In genomic region chr6:73929421-73929820, GRCh38 we compare ENCODE assay signal across 25 cellular contexts.
DNase-seq lines count a peak whose midpoint lies in the region; ATAC-seq and TF ChIP-seq lines count a peak whose summit lies in the region.
"Had no signal": no experiment of that assay in that cellular context is flagged by ENCODE, and none has a peak within 500 bp of the region (broad histone marks: within the 10 kb centered on the region; RNA-seq: fewer than 3 reads in every experiment).

No MANE protein-coding gene starts in this region.

- H3K9me3 Mint-ChIP-seq in HFFc6, result peaks cover 20% of the 10 kb centered on the region
- peaks cover 19% of the 10 kb centered on the region for H3K9me3 Mint-ChIP-seq in stimulated activated memory B cell treated with anti-CD40 and anti-IgM and Interleukin-4, amounts not matched to agents 10 μg/mL and 1 μg/mL and 100 μg/mL, for 72 hours

- no peaks in the 10 kb centered on the region for H3F3A ChIP-seq in PC-9 (ENCODE audit: insufficient read depth, low read depth)

- POLR2A ChIA-PET in PC-9 (lab: Charles Lee; ENCODE audit: unreplicated experiment), result no interaction called here

- TF ChIP-seq CTCF in HFFc6 (IDR thresholded peaks at IDR 0.05) (no peak), PC-9 (conservative IDR thresholded peaks at IDR 0.05) (no peak), epithelial cell of esophagus (IDR thresholded peaks at IDR 0.05; ENCODE audit: insufficient read depth, low read depth, low read length, missing control alignments) (no peak), GM20000 (IDR thresholded peaks at IDR 0.05; ENCODE audit: extremely low read depth, missing control alignments) (no peak)

- H3K36me3 ChIP-seq in PC-9 (ENCODE audit: low read depth), result no peaks in the 10 kb centered on the region
- H3K36me3 ChIP-seq: ascending aorta, BE2C, thyroid gland had no signal

- H3K4me1 ChIP-seq in PC-9 (replicated peaks; ENCODE audit: insufficient read depth), result no peaks in the 10 kb centered on the region
- H3K4me1 ChIP-seq: ascending aorta, BE2C, thyroid gland had no signal

- H3K4me3 ChIP-seq in PC-9 (no peak overlapping the region), epithelial cell of esophagus (ENCODE audit: low read length) (no peak overlapping the region)
- H3K4me3 ChIP-seq: ascending aorta, smooth muscle cell, thyroid gland had no signal

- no peaks in the 10 kb centered on the region for H3K9me3 ChIP-seq in PC-9 (ENCODE audit: insufficient read depth, low read depth)
- H3K9me3 ChIP-seq: BE2C, thyroid gland had no signal

- H4K20me1 ChIP-seq in PC-9 (ENCODE audit: insufficient read depth), result no peaks in the 10 kb centered on the region

- H3K4me3 Mint-ChIP-seq in HFFc6, result no peak overlapping the region
- no peak overlapping the region for H3K4me3 Mint-ChIP-seq in stimulated activated memory B cell treated with anti-CD40 and anti-IgM and Interleukin-4, amounts not matched to agents 10 μg/mL and 1 μg/mL and 100 μg/mL, for 72 hours
- H3K4me3 Mint-ChIP-seq: activated T-helper 1 cell treated with anti-CD3 and anti-CD28 coated beads, Interleukin-12 subunit alpha, Interleukin-12 subunit beta, Interleukin-2, Interleukin-4 antibody, amounts not matched to agents 30 ng/mL and 10 ng/mL and 1 ng/mL, durations not matched to agents 14 hours and 24 hours and 36 hours had no signal

- no peak overlapping the region for H2AFZ ChIP-seq in PC-9

- ATAC-seq in stimulated activated memory B cell treated with anti-CD40 and anti-IgM and Interleukin-4, amounts not matched to agents 10 μg/mL and 1 μg/mL and 100 μg/mL, for 72 hours, result peak; percentile 24
- ATAC-seq: esophagus mucosa had no signal

- no peak overlapping the region for H3K27ac Mint-ChIP-seq in HFFc6
- H3K27ac Mint-ChIP-seq in stimulated activated memory B cell treated with anti-CD40 and anti-IgM and Interleukin-4, amounts not matched to agents 10 μg/mL and 1 μg/mL and 100 μg/mL, for 72 hours, result no peak overlapping the region
- H3K27ac Mint-ChIP-seq: activated T-helper 1 cell treated with anti-CD3 and anti-CD28 coated beads, Interleukin-12 subunit alpha, Interleukin-12 subunit beta, Interleukin-2, Interleukin-4 antibody, amounts not matched to agents 30 ng/mL and 10 ng/mL and 1 ng/mL, durations not matched to agents 14 hours and 24 hours and 36 hours had no signal

- H3K27ac ChIP-seq in PC-9, result no peak overlapping the region
- H3K27ac ChIP-seq: ascending aorta, HL-60, thyroid gland had no signal

- H3K4me2 ChIP-seq in PC-9, result no peak overlapping the region
- H3K4me2 ChIP-seq: smooth muscle cell had no signal

- no TSS peak for BruUV-seq in PC-9 (replicated peaks; lab: Mats Ljungman, UMichigan)

- no peaks in the 10 kb centered on the region for H3K36me3 Mint-ChIP-seq in HFFc6 (ENCODE audit: low read depth)
- no peaks in the 10 kb centered on the region for H3K36me3 Mint-ChIP-seq in stimulated activated memory B cell treated with anti-CD40 and anti-IgM and Interleukin-4, amounts not matched to agents 10 μg/mL and 1 μg/mL and 100 μg/mL, for 72 hours

- no peaks in the 10 kb centered on the region for H3K27me3 ChIP-seq in PC-9 (ENCODE audit: insufficient read depth, low read depth)
- H3K27me3 ChIP-seq: ascending aorta, BE2C, thyroid gland had no signal

- no peaks in the 10 kb centered on the region for H3K9me2 ChIP-seq in PC-9 (ENCODE audit: insufficient read depth)

- CTCF ChIA-PET in PC-9 (lab: Charles Lee), result no interaction called here

- peaks cover 12% of the 10 kb centered on the region for H3K27me3 Mint-ChIP-seq in HFFc6 (ENCODE audit: insufficient read depth)
- no peaks in the 10 kb centered on the region for H3K27me3 Mint-ChIP-seq in stimulated activated memory B cell treated with anti-CD40 and anti-IgM and Interleukin-4, amounts not matched to agents 10 μg/mL and 1 μg/mL and 100 μg/mL, for 72 hours

- no peaks in the 10 kb centered on the region; the same call in 1 of the 2 replicates for H3K4me1 Mint-ChIP-seq in HFFc6 (ENCODE audit: low read depth)
- no peaks in the 10 kb centered on the region for H3K4me1 Mint-ChIP-seq in stimulated activated memory B cell treated with anti-CD40 and anti-IgM and Interleukin-4, amounts not matched to agents 10 μg/mL and 1 μg/mL and 100 μg/mL, for 72 hours

- intact Hi-C loops in PC-9 (cut with micrococcal nuclease; ENCODE audit: unreplicated experiment), result no loop called here

- DNase-seq in HFFc6 (peak; percentile 7), PC-9 (peak; percentile 42 to 53), epithelial cell of esophagus (ENCODE audit: low read depth) (peak; percentile 94), GM20000 (ENCODE audit: low spot score) (no peak), ureter (ENCODE audit: low spot score) (no peak), NCI-H1930 (lab: John Stamatoyannopoulos, UW) (no peak)
- DNase-seq: activated CD4-positive, alpha-beta T cell treated with anti-CD3 and anti-CD28 coated beads for 48 hours; activated naive CD4-positive, alpha-beta T cell treated with anti-CD3 and anti-CD28 coated beads, Interleukin-2, amount 50 U/mL, for 16 hours; BE2C; cerebellar nuclear complex; effector CD4-positive, alpha-beta T cell; H7; kidney glomerular epithelial cell; NCI-H187; OCI-M1; stimulated activated CD4-positive, alpha-beta T cell treated with anti-CD3 and anti-CD28 coated beads, Interleukin-2, amount 100 ng/mL, for 48 hours; stimulated activated naive CD4-positive, alpha-beta T cell treated with Interleukin-2 at 50 U/mL for 16 hours; T-helper 1 cell; thyroid gland had no signal

- no peaks in the 10 kb centered on the region for H3K79me2 ChIP-seq in PC-9 (ENCODE audit: low read depth)

Comparison
In these comparisons a context has a peak if more than half of its experiments do, and no peak if none do; other contexts are left out.
1. DNase-seq: peak in HFFc6 (single experiment), PC-9 (2 of 2) and epithelial cell of esophagus (single experiment); none in GM20000 (single experiment), ureter (single experiment) and NCI-H1930 (0 of 2).